8 cellular contexts compared by ENCODE assay signal in the genomic region with DNA sequence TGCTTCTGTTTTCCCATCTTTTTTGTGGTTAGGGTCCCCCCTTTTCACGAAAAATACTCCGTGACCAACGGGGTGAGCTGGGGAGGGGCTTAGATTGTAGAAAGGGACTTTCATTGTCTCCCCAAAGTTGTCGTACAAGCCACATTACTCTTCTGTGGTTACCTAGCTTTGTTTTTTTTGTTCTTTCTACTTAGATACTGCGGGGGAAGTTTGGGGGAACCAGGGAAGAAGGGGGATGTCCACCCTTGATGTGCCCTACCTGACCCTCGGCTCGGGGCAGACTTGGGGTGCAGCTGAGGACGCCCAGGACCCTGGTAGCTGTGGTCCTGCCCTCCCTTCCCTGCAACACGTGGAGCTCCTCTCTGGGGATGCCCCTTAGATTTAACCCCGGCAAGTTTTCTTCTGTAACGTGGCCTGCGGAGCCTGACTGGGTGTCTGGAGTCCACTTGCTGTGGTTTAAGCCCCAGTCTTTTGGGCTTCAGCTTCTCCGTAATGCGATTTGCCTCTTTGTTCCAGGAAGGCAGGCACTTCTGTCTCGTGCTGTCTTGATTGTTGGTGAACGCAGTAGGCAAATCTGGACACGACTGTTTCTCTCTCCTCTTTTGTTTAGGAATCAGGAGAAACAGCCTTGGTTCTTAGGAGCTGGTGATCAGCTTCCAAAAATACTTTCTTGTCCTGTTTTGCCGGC.
DNase-seq lines count a peak whose midpoint lies in the region; ATAC-seq and TF ChIP-seq lines count a peak whose summit lies in the region.

No MANE protein-coding gene starts in this region.

- CTCF ChIA-PET in GM10248 (lab: Yijun Ruan, JAX): interaction anchor here (0.7 to 1.1 kb wide), 3 partner anchors 9 to 75 kb away, joined by 3 to 4 read pairs (median 3); no protein-coding TSS in a partner anchor

- no peaks in the 10 kb centered on the region for H3K27me3 Mint-ChIP-seq in memory B cell

- peak overlapping the region; percentile 94 for H3K4me3 Mint-ChIP-seq in memory B cell

- peak overlapping the region; percentile 93 for H3K27ac Mint-ChIP-seq in memory B cell

- peaks cover 3% of the 10 kb centered on the region for H3K36me3 Mint-ChIP-seq in memory B cell

- TF ChIP-seq CTCF in GM10248 (IDR thresholded peaks at IDR 0.05; ENCODE audit: control extremely low read depth, extremely low read depth, low read depth, missing control alignments): no peak

- peak; percentile 59 for DNase-seq in GM10248 (ENCODE audit: extremely low spot score)
- DNase-seq in NCI-H1092 (lab: John Stamatoyannopoulos, UW): peak; percentile 10
- DNase-seq in activated CD4-positive, alpha-beta T cell treated with anti-CD3 and anti-CD28 coated beads, Interleukin-2, amount 50 U/mL, for 1 hour: peak; percentile 34
- DNase-seq in effector CD4-positive, alpha-beta T cell: peak; percentile 38
- peak in 1 of 2 donors; percentile 44 for DNase-seq in memory B cell (ENCODE audit: low spot score in 2 of 2)
- DNase-seq in stimulated activated naive CD4-positive, alpha-beta T cell treated with Interleukin-2 at 50 U/mL for 16 hours (lab: John Stamatoyannopoulos, UW): peak; percentile 35
- no peak for DNase-seq in cortex of kidney (lab: John Stamatoyannopoulos, UW)

- POLR2A ChIA-PET in GM10248 (lab: Yijun Ruan, JAX): interaction anchor here (1.1 kb wide), 1 partner anchor 9 kb away, joined by 3 read pairs; no protein-coding TSS in a partner anchor

- H3K9me3 Mint-ChIP-seq in memory B cell: no peaks in the 10 kb centered on the region

- peak; percentile 53 for ATAC-seq in memory B cell (ENCODE audit: low read depth)
- ATAC-seq in HG03469 (IDR thresholded peaks at IDR 0.05; ENCODE audit: unreplicated experiment): no peak

- peaks cover 34% of the 10 kb centered on the region for H3K4me1 Mint-ChIP-seq in memory B cell
